Comparison of ENCODE assay signal across 8 cellular contexts in genomic region chr5:142108432-142109355, GRCh38. TPM values are rescaled to one million over a fixed set of nuclear protein-coding genes. Genes with fewer than 3 reads are reported as not detected.
A peak's percentile ranks its signal among the peaks of the same experiment; 100 is the strongest.
DNase-seq lines count a peak whose midpoint lies in the region; ATAC-seq and TF ChIP-seq lines count a peak whose summit lies in the region.

NDFIP1 (plus strand) TSS chr5:142108779; CDS start chr5:142108975, 196 bp downstream.

- H3K27me3 Mint-ChIP-seq in IgD-negative memory B cell: no peaks in the 10 kb centered on the region
- no peaks in the 10 kb centered on the region for H3K27me3 Mint-ChIP-seq in stimulated activated naive CD8-positive, alpha-beta T cell treated with anti-CD3 and anti-CD28 coated beads, Interleukin-15, amount 100 ng/mL, for 72 hours

- no peaks in the 10 kb centered on the region for H3K36me3 ChIP-seq in neural cell (ENCODE audit: insufficient read depth, low read length)

- peak; percentile 41 for TF ChIP-seq RAD21 in neural cell (conservative IDR thresholded peaks at IDR 0.05)

- no peaks in the 10 kb centered on the region for H3K36me3 Mint-ChIP-seq in IgD-negative memory B cell

- peaks cover 5% of the 10 kb centered on the region for H3F3A ChIP-seq in neural cell (ENCODE audit: insufficient read depth, low read length, poor library complexity, severe bottlenecking)

- H3K9ac ChIP-seq in neural cell (ENCODE audit: low read length): peak within 1 kb of the TSS; percentile 89

- H3K4me3 Mint-ChIP-seq in IgD-negative memory B cell: peak within 1 kb of the TSS; percentile 89 to 98 (median 92)
- peak within 1 kb of the TSS; percentile 90 to 98 for H3K4me3 Mint-ChIP-seq in stimulated activated naive CD8-positive, alpha-beta T cell treated with anti-CD3 and anti-CD28 coated beads, Interleukin-15, amount 100 ng/mL, for 72 hours

- no peaks in the 10 kb centered on the region for H3K9me2 ChIP-seq in neural cell (ENCODE audit: insufficient read depth, low read length)

- DNase-seq in DMS53 treated with DMSO at 0.1 percent for 48 hours (lab: John Stamatoyannopoulos, UW; ENCODE audit: unreplicated experiment) (peak; percentile 62), fibroblast of the conjunctiva (ENCODE audit: low read depth) (peak; percentile 38)
- peak; percentile 81 for DNase-seq in activated effector memory CD4-positive, alpha-beta T cell treated with Interleukin-2 at 50 U/mL for 16 hours
- peak; percentile 89 to 91 for DNase-seq in stimulated activated naive CD8-positive, alpha-beta T cell treated with anti-CD3 and anti-CD28 coated beads, Interleukin-15, amount 100 ng/mL, for 72 hours

- H3K27ac Mint-ChIP-seq in IgD-negative memory B cell: peak within 1 kb of the TSS; percentile 64 to 95 (median 90)
- peak within 1 kb of the TSS; percentile 98 for H3K27ac Mint-ChIP-seq in stimulated activated naive CD8-positive, alpha-beta T cell treated with anti-CD3 and anti-CD28 coated beads, Interleukin-15, amount 100 ng/mL, for 72 hours

- no peaks in the 10 kb centered on the region for H4K20me1 ChIP-seq in neural cell (ENCODE audit: insufficient read depth)

- peak; percentile 45 for TF ChIP-seq EP300 in neural cell (conservative IDR thresholded peaks at IDR 0.05; ENCODE audit: poor library complexity, severe bottlenecking)

- peak; percentile 98 for ATAC-seq in GM21529 (IDR thresholded peaks at IDR 0.05; ENCODE audit: unreplicated experiment)
- peak; percentile 92 for ATAC-seq in stimulated activated naive CD8-positive, alpha-beta T cell treated with anti-CD3 and anti-CD28 coated beads, Interleukin-15, amount 100 ng/mL, for 72 hours

- H3K9me3 ChIP-seq in neural cell (ENCODE audit: low read length): peaks cover 2% of the 10 kb centered on the region

- H3K4me3 ChIP-seq in neural cell (ENCODE audit: low read length): peak within 1 kb of the TSS; percentile 77

- peak within 1 kb of the TSS; percentile 61 for H2AFZ ChIP-seq in neural cell (ENCODE audit: low read depth, low read length)

- H3K27me3 ChIP-seq in neural cell (ENCODE audit: insufficient read depth, low read depth, low read length): no peaks in the 10 kb centered on the region

- peaks cover 43% of the 10 kb centered on the region for H3K79me2 ChIP-seq in neural cell (replicated peaks; ENCODE audit: insufficient read depth, low read length)

- no peak for TF ChIP-seq CTCF in neural cell (IDR thresholded peaks at IDR 0.05; ENCODE audit: poor library complexity, severe bottlenecking)

- TF ChIP-seq POLR2A in Raji (IDR thresholded peaks at IDR 0.05; ENCODE audit: insufficient read depth, low read depth, low read length): peak; percentile 76

- H3K4me1 Mint-ChIP-seq in IgD-negative memory B cell: peaks cover 18 to 32% (median 28%) of the 10 kb centered on the region in 3 donors
- H3K4me1 Mint-ChIP-seq in stimulated activated naive CD8-positive, alpha-beta T cell treated with anti-CD3 and anti-CD28 coated beads, Interleukin-15, amount 100 ng/mL, for 72 hours: peaks cover 71% of the 10 kb centered on the region

- H3K9me3 Mint-ChIP-seq in IgD-negative memory B cell: no peaks in the 10 kb centered on the region
- H3K9me3 Mint-ChIP-seq in stimulated activated naive CD8-positive, alpha-beta T cell treated with anti-CD3 and anti-CD28 coated beads, Interleukin-15, amount 100 ng/mL, for 72 hours: no peaks in the 10 kb centered on the region

- H3K4me2 ChIP-seq in neural cell (ENCODE audit: low read length): peak within 1 kb of the TSS; percentile 99

- peak within 1 kb of the TSS; percentile 92 for H3K27ac ChIP-seq in neural cell (ENCODE audit: low read length)

TF ChIP-seq in neural cell, 6 proteins besides CTCF, POLR2A, EP300 and RAD21:
- peak; percentile 30 for TF ChIP-seq SMC3 (conservative IDR thresholded peaks at IDR 0.05; ENCODE audit: poor library complexity)
- peak; percentile 95 for TF ChIP-seq POLR2AphosphoS5 (IDR thresholded peaks at IDR 0.05)
- TF ChIP-seq TAF1 (IDR thresholded peaks at IDR 0.05; ENCODE audit: low read depth): peak; percentile 18
- peak; percentile 58 for TF ChIP-seq MXI1 (conservative IDR thresholded peaks at IDR 0.05; ENCODE audit: poor library complexity, severe bottlenecking)
- TF ChIP-seq, protein P1, sequence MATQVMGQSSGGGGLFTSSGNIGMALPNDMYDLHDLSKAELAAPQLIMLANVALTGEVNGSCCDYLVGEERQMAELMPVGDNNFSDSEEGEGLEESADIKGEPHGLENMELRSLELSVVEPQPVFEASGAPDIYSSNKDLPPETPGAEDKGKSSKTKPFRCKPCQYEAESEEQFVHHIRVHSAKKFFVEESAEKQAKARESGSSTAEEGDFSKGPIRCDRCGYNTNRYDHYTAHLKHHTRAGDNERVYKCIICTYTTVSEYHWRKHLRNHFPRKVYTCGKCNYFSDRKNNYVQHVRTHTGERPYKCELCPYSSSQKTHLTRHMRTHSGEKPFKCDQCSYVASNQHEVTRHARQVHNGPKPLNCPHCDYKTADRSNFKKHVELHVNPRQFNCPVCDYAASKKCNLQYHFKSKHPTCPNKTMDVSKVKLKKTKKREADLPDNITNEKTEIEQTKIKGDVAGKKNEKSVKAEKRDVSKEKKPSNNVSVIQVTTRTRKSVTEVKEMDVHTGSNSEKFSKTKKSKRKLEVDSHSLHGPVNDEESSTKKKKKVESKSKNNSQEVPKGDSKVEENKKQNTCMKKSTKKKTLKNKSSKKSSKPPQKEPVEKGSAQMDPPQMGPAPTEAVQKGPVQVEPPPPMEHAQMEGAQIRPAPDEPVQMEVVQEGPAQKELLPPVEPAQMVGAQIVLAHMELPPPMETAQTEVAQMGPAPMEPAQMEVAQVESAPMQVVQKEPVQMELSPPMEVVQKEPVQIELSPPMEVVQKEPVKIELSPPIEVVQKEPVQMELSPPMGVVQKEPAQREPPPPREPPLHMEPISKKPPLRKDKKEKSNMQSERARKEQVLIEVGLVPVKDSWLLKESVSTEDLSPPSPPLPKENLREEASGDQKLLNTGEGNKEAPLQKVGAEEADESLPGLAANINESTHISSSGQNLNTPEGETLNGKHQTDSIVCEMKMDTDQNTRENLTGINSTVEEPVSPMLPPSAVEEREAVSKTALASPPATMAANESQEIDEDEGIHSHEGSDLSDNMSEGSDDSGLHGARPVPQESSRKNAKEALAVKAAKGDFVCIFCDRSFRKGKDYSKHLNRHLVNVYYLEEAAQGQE (IDR thresholded peaks at IDR 0.05; ENCODE audit: borderline replicate concordance): no peak

RNA-seq across cellular contexts. Expression of gene NDFIP1, which starts in this region (rescaled TPM):
- polyA plus RNA-seq in IgD-negative memory B cell (21.6 TPM), neural cell (99.7 and 102 TPM in 2 replicates)
- 140 and 144 TPM in 2 replicates for polyA minus RNA-seq in neural cell

Comparison
In these comparisons a context has a peak if more than half of its experiments do, and no peak if none do; other contexts are left out.
1. Peak in every context shown above with its lines: DNase-seq, ATAC-seq, H3K4me3 ChIP-seq and H3K27ac ChIP-seq.
2. DNase-seq: peak in every context shown above with its lines; median percentile 90 in stimulated activated naive CD8-positive, alpha-beta T cell treated with anti-CD3 and anti-CD28 coated beads, Interleukin-15, amount 100 ng/mL, for 72 hours; 81 in activated effector memory CD4-positive, alpha-beta T cell treated with Interleukin-2 at 50 U/mL for 16 hours; 62 in DMS53 treated with DMSO at 0.1 percent for 48 hours; 38 in fibroblast of the conjunctiva.